ENCODE assay signal across 1 cellular context in genomic region chr11:68383976-68384501, GRCh38.
A peak's percentile ranks its signal among the peaks of the same experiment; 100 is the strongest.
TF ChIP-seq lines count a peak whose summit lies in the region.

No MANE protein-coding gene starts in this region.

TF ChIP-seq in HepG2, 621 proteins besides CTCF, POLR2A, EP300 and RAD21 (continued from another document and continues in another):
- TF ChIP-seq ZSCAN5A (CRISPR knock-in tag; IDR thresholded peaks at IDR 0.05; ENCODE audit: borderline replicate concordance) = no peak
- TF ChIP-seq, protein P1, sequence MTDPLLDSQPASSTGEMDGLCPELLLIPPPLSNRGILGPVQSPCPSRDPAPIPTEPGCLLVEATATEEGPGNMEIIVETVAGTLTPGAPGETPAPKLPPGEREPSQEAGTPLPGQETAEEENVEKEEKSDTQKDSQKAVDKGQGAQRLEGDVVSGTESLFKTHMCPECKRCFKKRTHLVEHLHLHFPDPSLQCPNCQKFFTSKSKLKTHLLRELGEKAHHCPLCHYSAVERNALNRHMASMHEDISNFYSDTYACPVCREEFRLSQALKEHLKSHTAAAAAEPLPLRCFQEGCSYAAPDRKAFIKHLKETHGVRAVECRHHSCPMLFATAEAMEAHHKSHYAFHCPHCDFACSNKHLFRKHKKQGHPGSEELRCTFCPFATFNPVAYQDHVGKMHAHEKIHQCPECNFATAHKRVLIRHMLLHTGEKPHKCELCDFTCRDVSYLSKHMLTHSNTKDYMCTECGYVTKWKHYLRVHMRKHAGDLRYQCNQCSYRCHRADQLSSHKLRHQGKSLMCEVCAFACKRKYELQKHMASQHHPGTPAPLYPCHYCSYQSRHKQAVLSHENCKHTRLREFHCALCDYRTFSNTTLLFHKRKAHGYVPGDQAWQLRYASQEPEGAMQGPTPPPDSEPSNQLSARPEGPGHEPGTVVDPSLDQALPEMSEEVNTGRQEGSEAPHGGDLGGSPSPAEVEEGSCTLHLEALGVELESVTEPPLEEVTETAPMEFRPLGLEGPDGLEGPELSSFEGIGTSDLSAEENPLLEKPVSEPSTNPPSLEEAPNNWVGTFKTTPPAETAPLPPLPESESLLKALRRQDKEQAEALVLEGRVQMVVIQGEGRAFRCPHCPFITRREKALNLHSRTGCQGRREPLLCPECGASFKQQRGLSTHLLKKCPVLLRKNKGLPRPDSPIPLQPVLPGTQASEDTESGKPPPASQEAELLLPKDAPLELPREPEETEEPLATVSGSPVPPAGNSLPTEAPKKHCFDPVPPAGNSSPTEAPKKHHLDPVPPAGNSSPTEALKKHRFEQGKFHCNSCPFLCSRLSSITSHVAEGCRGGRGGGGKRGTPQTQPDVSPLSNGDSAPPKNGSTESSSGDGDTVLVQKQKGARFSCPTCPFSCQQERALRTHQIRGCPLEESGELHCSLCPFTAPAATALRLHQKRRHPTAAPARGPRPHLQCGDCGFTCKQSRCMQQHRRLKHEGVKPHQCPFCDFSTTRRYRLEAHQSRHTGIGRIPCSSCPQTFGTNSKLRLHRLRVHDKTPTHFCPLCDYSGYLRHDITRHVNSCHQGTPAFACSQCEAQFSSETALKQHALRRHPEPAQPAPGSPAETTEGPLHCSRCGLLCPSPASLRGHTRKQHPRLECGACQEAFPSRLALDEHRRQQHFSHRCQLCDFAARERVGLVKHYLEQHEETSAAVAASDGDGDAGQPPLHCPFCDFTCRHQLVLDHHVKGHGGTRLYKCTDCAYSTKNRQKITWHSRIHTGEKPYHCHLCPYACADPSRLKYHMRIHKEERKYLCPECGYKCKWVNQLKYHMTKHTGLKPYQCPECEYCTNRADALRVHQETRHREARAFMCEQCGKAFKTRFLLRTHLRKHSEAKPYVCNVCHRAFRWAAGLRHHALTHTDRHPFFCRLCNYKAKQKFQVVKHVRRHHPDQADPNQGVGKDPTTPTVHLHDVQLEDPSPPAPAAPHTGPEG (CRISPR knock-in tag; IDR thresholded peaks at IDR 0.05) = no peak
- no peak for TF ChIP-seq BRD4 (CRISPR knock-in tag; IDR thresholded peaks at IDR 0.05)
- TF ChIP-seq ZNF766 (CRISPR knock-in tag; IDR thresholded peaks at IDR 0.05; ENCODE audit: borderline replicate concordance) = no peak
- no peak for TF ChIP-seq TIGD3 (CRISPR knock-in tag; IDR thresholded peaks at IDR 0.05; ENCODE audit: borderline replicate concordance)
- TF ChIP-seq ZNF350 (CRISPR knock-in tag; IDR thresholded peaks at IDR 0.05; ENCODE audit: borderline replicate concordance, low read depth) = peak; percentile 23; the same call in 1 of the 2 replicates
- no peak for TF ChIP-seq PHF21A (CRISPR knock-in tag; IDR thresholded peaks at IDR 0.05)
- no peak for TF ChIP-seq NRL (CRISPR knock-in tag; IDR thresholded peaks at IDR 0.05; ENCODE audit: borderline replicate concordance)
- no peak for TF ChIP-seq DNMT3B (CRISPR knock-in tag; conservative IDR thresholded peaks at IDR 0.05)
- TF ChIP-seq, protein P2, sequence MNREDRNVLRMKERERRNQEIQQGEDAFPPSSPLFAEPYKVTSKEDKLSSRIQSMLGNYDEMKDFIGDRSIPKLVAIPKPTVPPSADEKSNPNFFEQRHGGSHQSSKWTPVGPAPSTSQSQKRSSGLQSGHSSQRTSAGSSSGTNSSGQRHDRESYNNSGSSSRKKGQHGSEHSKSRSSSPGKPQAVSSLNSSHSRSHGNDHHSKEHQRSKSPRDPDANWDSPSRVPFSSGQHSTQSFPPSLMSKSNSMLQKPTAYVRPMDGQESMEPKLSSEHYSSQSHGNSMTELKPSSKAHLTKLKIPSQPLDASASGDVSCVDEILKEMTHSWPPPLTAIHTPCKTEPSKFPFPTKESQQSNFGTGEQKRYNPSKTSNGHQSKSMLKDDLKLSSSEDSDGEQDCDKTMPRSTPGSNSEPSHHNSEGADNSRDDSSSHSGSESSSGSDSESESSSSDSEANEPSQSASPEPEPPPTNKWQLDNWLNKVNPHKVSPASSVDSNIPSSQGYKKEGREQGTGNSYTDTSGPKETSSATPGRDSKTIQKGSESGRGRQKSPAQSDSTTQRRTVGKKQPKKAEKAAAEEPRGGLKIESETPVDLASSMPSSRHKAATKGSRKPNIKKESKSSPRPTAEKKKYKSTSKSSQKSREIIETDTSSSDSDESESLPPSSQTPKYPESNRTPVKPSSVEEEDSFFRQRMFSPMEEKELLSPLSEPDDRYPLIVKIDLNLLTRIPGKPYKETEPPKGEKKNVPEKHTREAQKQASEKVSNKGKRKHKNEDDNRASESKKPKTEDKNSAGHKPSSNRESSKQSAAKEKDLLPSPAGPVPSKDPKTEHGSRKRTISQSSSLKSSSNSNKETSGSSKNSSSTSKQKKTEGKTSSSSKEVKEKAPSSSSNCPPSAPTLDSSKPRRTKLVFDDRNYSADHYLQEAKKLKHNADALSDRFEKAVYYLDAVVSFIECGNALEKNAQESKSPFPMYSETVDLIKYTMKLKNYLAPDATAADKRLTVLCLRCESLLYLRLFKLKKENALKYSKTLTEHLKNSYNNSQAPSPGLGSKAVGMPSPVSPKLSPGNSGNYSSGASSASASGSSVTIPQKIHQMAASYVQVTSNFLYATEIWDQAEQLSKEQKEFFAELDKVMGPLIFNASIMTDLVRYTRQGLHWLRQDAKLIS (CRISPR knock-in tag; IDR thresholded peaks at IDR 0.05) = no peak
- no peak for TF ChIP-seq DPF2 (CRISPR knock-in tag; IDR thresholded peaks at IDR 0.05; ENCODE audit: borderline replicate concordance, low read depth)
- TF ChIP-seq, protein P3, sequence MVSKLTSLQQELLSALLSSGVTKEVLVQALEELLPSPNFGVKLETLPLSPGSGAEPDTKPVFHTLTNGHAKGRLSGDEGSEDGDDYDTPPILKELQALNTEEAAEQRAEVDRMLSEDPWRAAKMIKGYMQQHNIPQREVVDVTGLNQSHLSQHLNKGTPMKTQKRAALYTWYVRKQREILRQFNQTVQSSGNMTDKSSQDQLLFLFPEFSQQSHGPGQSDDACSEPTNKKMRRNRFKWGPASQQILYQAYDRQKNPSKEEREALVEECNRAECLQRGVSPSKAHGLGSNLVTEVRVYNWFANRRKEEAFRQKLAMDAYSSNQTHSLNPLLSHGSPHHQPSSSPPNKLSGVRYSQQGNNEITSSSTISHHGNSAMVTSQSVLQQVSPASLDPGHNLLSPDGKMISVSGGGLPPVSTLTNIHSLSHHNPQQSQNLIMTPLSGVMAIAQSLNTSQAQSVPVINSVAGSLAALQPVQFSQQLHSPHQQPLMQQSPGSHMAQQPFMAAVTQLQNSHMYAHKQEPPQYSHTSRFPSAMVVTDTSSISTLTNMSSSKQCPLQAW (CRISPR knock-in tag; IDR thresholded peaks at IDR 0.05) = no peak
- no peak for TF ChIP-seq MED8 (CRISPR knock-in tag; IDR thresholded peaks at IDR 0.05; ENCODE audit: insufficient replicate concordance)
- TF ChIP-seq MAFK (conservative IDR thresholded peaks at IDR 0.05 in 1 of 2, IDR thresholded peaks at IDR 0.05 in 1 of 2; ENCODE audit: low read length in 2 of 2) = no peak
- no peak for TF ChIP-seq KLF11 (CRISPR knock-in tag; IDR thresholded peaks at IDR 0.05)
- TF ChIP-seq RAD51 (IDR thresholded peaks at IDR 0.05; ENCODE audit: borderline replicate concordance) = no peak
- no peak for TF ChIP-seq ZNF333 (CRISPR knock-in tag; IDR thresholded peaks at IDR 0.05; ENCODE audit: borderline replicate concordance)
- TF ChIP-seq NR2C2 (CRISPR knock-in tag; IDR thresholded peaks at IDR 0.05; ENCODE audit: borderline replicate concordance) = no peak
- no peak for TF ChIP-seq ZNF468 (CRISPR knock-in tag; IDR thresholded peaks at IDR 0.05)
- TF ChIP-seq FOSL2 (CRISPR knock-in tag; IDR thresholded peaks at IDR 0.05) = 0 out of 2 replicates have a peak, but pooled peaks have one; percentile 5
- no peak for TF ChIP-seq SOX13 (IDR thresholded peaks at IDR 0.05)
- no peak for TF ChIP-seq SOX13 (CRISPR knock-in tag; conservative IDR thresholded peaks at IDR 0.05 in 1 of 2, IDR thresholded peaks at IDR 0.05 in 1 of 2)
- TF ChIP-seq ZBTB21 (CRISPR knock-in tag; IDR thresholded peaks at IDR 0.05) = no peak
- no peak for TF ChIP-seq ZNF275 (CRISPR knock-in tag; IDR thresholded peaks at IDR 0.05; ENCODE audit: borderline replicate concordance)
- no peak for TF ChIP-seq ZSCAN21 (CRISPR knock-in tag; IDR thresholded peaks at IDR 0.05; ENCODE audit: borderline replicate concordance)
- TF ChIP-seq ZNF772 (CRISPR knock-in tag; IDR thresholded peaks at IDR 0.05) = no peak
- peak; percentile 48 to 58; a peak in 2 of 4 replicates for TF ChIP-seq HMGXB4 (CRISPR knock-in tag; IDR thresholded peaks at IDR 0.05; ENCODE audit: borderline replicate concordance in 1 of 2, low read depth in 1 of 2)
- no peak for TF ChIP-seq MYPOP (CRISPR knock-in tag; IDR thresholded peaks at IDR 0.05)
- TF ChIP-seq TBX2 (CRISPR knock-in tag; IDR thresholded peaks at IDR 0.05; ENCODE audit: borderline replicate concordance) = peak; percentile 20; the same call in 1 of the 2 replicates
- TF ChIP-seq NCOA5 (CRISPR knock-in tag; IDR thresholded peaks at IDR 0.05) = no peak
- no peak for TF ChIP-seq TBP (CRISPR knock-in tag; IDR thresholded peaks at IDR 0.05)
- TF ChIP-seq ZNF782 (CRISPR knock-in tag; IDR thresholded peaks at IDR 0.05; ENCODE audit: borderline replicate concordance) = no peak
- TF ChIP-seq ZKSCAN5 (CRISPR knock-in tag; IDR thresholded peaks at IDR 0.05) = no peak
- TF ChIP-seq ZSCAN22 (CRISPR knock-in tag; IDR thresholded peaks at IDR 0.05) = no peak
- TF ChIP-seq SNAI1 (CRISPR knock-in tag; IDR thresholded peaks at IDR 0.05; ENCODE audit: borderline replicate concordance) = no peak
- no peak for TF ChIP-seq NFYC (CRISPR knock-in tag; IDR thresholded peaks at IDR 0.05)
- TF ChIP-seq XRCC5 (optimal IDR thresholded peaks at IDR 0.05; ENCODE audit: low read length) = peak; percentile 58
- TF ChIP-seq ZNF501 (CRISPR knock-in tag; IDR thresholded peaks at IDR 0.05) = 0 out of 2 replicates have a peak, but pooled peaks have one; percentile 53
- TF ChIP-seq, protein P4, sequence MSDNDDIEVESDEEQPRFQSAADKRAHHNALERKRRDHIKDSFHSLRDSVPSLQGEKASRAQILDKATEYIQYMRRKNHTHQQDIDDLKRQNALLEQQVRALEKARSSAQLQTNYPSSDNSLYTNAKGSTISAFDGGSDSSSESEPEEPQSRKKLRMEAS (IDR thresholded peaks at IDR 0.05) = no peak
